ENCODE assay signal across 22 cellular contexts in the genomic region with DNA sequence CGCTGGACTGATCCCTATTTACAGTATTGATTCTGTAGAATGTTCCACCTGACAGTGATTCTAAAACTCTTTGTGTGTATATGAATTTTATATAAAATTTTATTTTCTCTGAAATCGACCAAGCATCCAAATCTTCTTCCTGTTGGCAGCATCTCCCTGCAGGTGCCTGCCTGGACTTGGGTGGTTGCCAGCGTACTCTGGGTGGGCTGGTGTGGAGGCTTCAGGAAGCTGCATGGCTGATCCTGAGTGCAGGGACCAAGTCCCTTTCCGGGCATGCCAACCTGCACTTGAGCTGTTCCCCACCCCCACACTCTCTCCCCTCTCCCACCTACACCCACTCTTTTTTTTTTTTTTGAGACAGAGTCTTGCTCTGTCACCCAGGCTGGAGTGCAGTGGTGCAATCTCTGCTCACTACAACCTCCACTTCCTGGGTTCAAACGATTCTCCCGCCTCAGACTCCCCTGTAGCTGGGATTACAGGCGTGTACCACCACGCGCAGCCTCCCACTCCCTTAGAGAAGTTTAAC. TPM values are rescaled to one million over a fixed set of nuclear protein-coding genes. Genes with fewer than 3 reads are reported as not detected.
A peak's percentile ranks its signal among the peaks of the same experiment; 100 is the strongest.
DNase-seq lines count a peak whose midpoint lies in the region; ATAC-seq and TF ChIP-seq lines count a peak whose summit lies in the region.
"Had no signal": no experiment of that assay in that cellular context is flagged by ENCODE, and none has a peak within 500 bp of the region (broad histone marks: within the 10 kb centered on the region; RNA-seq: fewer than 3 reads in every experiment).

No MANE protein-coding gene starts in this region.

- DNase-seq in DMS79 treated with DMSO at 0.1 percent for 48 hours (lab: John Stamatoyannopoulos, UW) = peak; percentile 63
- DNase-seq in NCI-H2171 treated with DMSO at 0.1 percent for 48 hours (lab: John Stamatoyannopoulos, UW) = peak; percentile 36
- DNase-seq in naive B cell = no peak
- DNase-seq in psoas muscle = no peak
- no peak for DNase-seq in left colon
- DNase-seq in BE2C = no peak
- DNase-seq: ACHN; Caco-2; CD4-positive, CD25-positive, alpha-beta regulatory T cell; DMS153; GOT3; NCI-H1417 treated with DMSO at 0.1 percent for 48 hours; NCI-H1930; NCI-H446; NCI-H526 treated with DMSO at 0.1 percent for 48 hours; PC-3; SIG-M5; T1000 had no signal

- intact Hi-C loops in psoas muscle (cut with DNase I) = no loop called here
- intact Hi-C loops in left colon (cut with DNase I, micrococcal nuclease) = no loop called here

- H3K27ac Mint-ChIP-seq in naive B cell = peak overlapping the region in 4 of 6 donors; percentile 10 to 89 (median 60)

- H3K9me3 Mint-ChIP-seq in naive B cell = peaks cover 15 to 32% (median 29%) of the 10 kb centered on the region in 7 donors

- no peak overlapping the region for H3K27ac ChIP-seq in BLaER1 treated with 17β-estradiol and CSF1 and Interleukin-3, amounts not matched to agents 10 nM and 100 nM
- H3K27ac ChIP-seq in psoas muscle = no peak overlapping the region
- H3K27ac ChIP-seq: RWPE1 had no signal

- WGBS in psoas muscle, 3 donors = 73 to 77% (median 75%) methylated on average over 9 of the region's 9 CpGs

- no peak overlapping the region for H3K4me3 ChIP-seq in BLaER1 treated with 17β-estradiol and CSF1 and Interleukin-3, amounts not matched to agents 10 nM and 100 nM
- H3K4me3 ChIP-seq in psoas muscle (no peak overlapping the region), BE2C (ENCODE audit: low read depth, low read length) (no peak overlapping the region)
- H3K4me3 ChIP-seq: K562 had no signal

- peak overlapping the region in 8 of 11 experiments; percentile 5 to 57 (median 30); a peak in 11 of 22 replicates for H3K4me2 ChIP-seq in BLaER1 treated with 17β-estradiol and CSF1 and Interleukin-3, amounts not matched to agents 10 nM and 100 nM

- H3K4me1 Mint-ChIP-seq in naive B cell = peaks cover 14 to 19% (median 18%) of the 10 kb centered on the region in 3 donors

- peak overlapping the region in 4 of 8 donors; percentile 23 to 42 (median 34) for H3K4me3 Mint-ChIP-seq in naive B cell
- H3K4me3 Mint-ChIP-seq: CD4-positive, CD25-positive, alpha-beta regulatory T cell had no signal

- H3K9ac ChIP-seq in BLaER1 treated with 17β-estradiol and CSF1 and Interleukin-3, amounts not matched to agents 10 nM and 100 nM = no peak overlapping the region

- H3K36me3 ChIP-seq in BLaER1 treated with 17β-estradiol and CSF1 and Interleukin-3, amounts not matched to agents 10 nM and 100 nM = peaks cover 0 to 14% (median 0%) of the 10 kb centered on the region in 11 experiments; a peak in 1 of 22 replicates
- H3K36me3 ChIP-seq in psoas muscle (ENCODE audit: insufficient read depth in 1 of 2, low read depth in 1 of 2) (no peaks in the 10 kb centered on the region), BE2C (no peaks in the 10 kb centered on the region)

- ATAC-seq in naive B cell (ENCODE audit: low read depth in 2 of 2) = no peak
- no peak for ATAC-seq in psoas muscle
- no peak for ATAC-seq in left colon
- ATAC-seq: HCT116, K562, PC-3 had no signal

- peaks cover 0 to 27% (median 13%) of the 10 kb centered on the region in 10 experiments; a peak in 12 of 20 replicates for H3K4me1 ChIP-seq in BLaER1 treated with 17β-estradiol and CSF1 and Interleukin-3, amounts not matched to agents 10 nM and 100 nM
- H3K4me1 ChIP-seq in psoas muscle (no peaks in the 10 kb centered on the region), BE2C (no peaks in the 10 kb centered on the region)
- H3K4me1 ChIP-seq: Caco-2 had no signal

- no peaks in the 10 kb centered on the region for H3K27me3 ChIP-seq in BLaER1 treated with 17β-estradiol and CSF1 and Interleukin-3, amounts not matched to agents 10 nM and 100 nM
- no peaks in the 10 kb centered on the region for H3K27me3 ChIP-seq in psoas muscle (ENCODE audit: insufficient read depth in 3 of 3, low read length in 2 of 3)
- no peaks in the 10 kb centered on the region for H3K27me3 ChIP-seq in BE2C

- H3K9me3 ChIP-seq in BLaER1 treated with 17β-estradiol and CSF1 and Interleukin-3, amounts not matched to agents 10 nM and 100 nM (replicated peaks in 1 of 11) = peaks cover 43 to 94% (median 78%) of the 10 kb centered on the region in 11 experiments
- H3K9me3 ChIP-seq in psoas muscle (peaks cover 7% of the 10 kb centered on the region), BE2C (no peaks in the 10 kb centered on the region)

- peaks cover 17 to 33% of the 10 kb centered on the region in 2 donors for H3K36me3 Mint-ChIP-seq in naive B cell
- H3K36me3 Mint-ChIP-seq: CD4-positive, CD25-positive, alpha-beta regulatory T cell had no signal

- H4K20me1 ChIP-seq in BLaER1 treated with 17β-estradiol and CSF1 and Interleukin-3, amounts not matched to agents 10 nM and 100 nM = no peaks in the 10 kb centered on the region; a peak in 1 of 22 replicates

- no peak for TF ChIP-seq CTCF in psoas muscle (IDR thresholded peaks at IDR 0.05)
- TF ChIP-seq CTCF in BE2C (IDR thresholded peaks at IDR 0.05; ENCODE audit: low read depth, low read length) = no peak

- peaks cover 0 to 18% (median 0%) of the 10 kb centered on the region in 3 donors for H3K27me3 Mint-ChIP-seq in naive B cell

RNA-seq across cellular contexts. Expression of gene ALKAL2, which starts 53.2 kb away (rescaled TPM):
- polyA plus RNA-seq in naive B cell (ENCODE audit: low read depth in 6 of 6) (1 to 10 TPM in 2 of 6 donors, not detected in 4; 1.1 to 1.6 TPM), psoas muscle (1 to 10 TPM in 1 of 3 donors, under 1 TPM in 2; 0.26 to 1.1 (median 0.35) TPM)
- total RNA-seq in psoas muscle (under 1 TPM in 1 of 4 donors, not detected in 3; 0.49 TPM), left colon (1 to 10 TPM; 1.6 to 2.7 TPM)
- 0.82 TPM for polyA plus RNA-seq in BE2C (2012; ENCODE audit: insufficient read depth, insufficient read length, low read depth)
- total RNA-seq: Caco-2; CD4-positive, CD25-positive, alpha-beta regulatory T cell; K562; PC-3 had no signal
- polyA plus RNA-seq: K562 had no signal

Comparison
In these comparisons a context has a peak if more than half of its experiments do, and no peak if none do; other contexts are left out.
1. DNase-seq: peak in DMS79 treated with DMSO at 0.1 percent for 48 hours (single experiment) and NCI-H2171 treated with DMSO at 0.1 percent for 48 hours (single experiment); none in naive B cell (single experiment), psoas muscle (0 of 2), left colon (0 of 2) and BE2C (single experiment).